Comparison of ENCODE assay signal across 1 cellular context in genomic region chr19:17861542-17862402, GRCh38.
TF ChIP-seq lines count a peak whose summit lies in the region.

No MANE protein-coding gene starts in this region.

TF ChIP-seq in PFSK-1, 5 proteins besides CTCF, POLR2A, EP300 and RAD21 (continued from another document):
- TF ChIP-seq REST (IDR thresholded peaks at IDR 0.05; ENCODE audit: insufficient read depth in 1 of 2, low read depth in 2 of 2, low read length in 2 of 2), result no peak
